In the genomic region with DNA sequence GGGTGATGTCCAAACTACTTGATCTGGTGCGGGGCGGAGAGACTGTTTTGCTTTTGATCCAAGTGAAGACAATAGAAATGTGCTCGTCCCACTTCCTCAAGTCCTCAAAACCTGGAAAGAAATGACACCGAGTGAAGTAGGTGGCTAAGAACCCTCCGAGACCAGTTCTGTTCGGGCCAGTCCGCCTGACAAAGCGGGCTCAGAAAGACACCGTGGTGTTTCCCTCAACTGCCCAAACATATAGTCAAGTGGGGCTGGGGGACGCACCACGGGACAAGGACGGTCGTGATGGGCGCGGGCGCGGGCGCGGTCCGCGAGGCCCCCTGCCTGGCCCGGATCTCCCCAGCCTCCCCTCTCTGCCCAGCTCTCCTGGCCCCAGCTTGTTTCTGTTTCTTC, we compare ENCODE assay signal across 8 cellular contexts. TPM values are rescaled to one million over a fixed set of nuclear protein-coding genes. Genes with fewer than 3 reads are reported as not detected.
A peak's percentile ranks its signal among the peaks of the same experiment; 100 is the strongest.
DNase-seq lines count a peak whose midpoint lies in the region; ATAC-seq and TF ChIP-seq lines count a peak whose summit lies in the region.

No MANE protein-coding gene starts in this region.

- peak overlapping the region; percentile 40 for H2AFZ ChIP-seq in neural progenitor cell (replicated peaks)

- peaks cover 22% of the 10 kb centered on the region for H3K4me1 Mint-ChIP-seq in T-helper 17 cell
- H3K4me1 Mint-ChIP-seq in neural progenitor cell: peaks cover 40% of the 10 kb centered on the region

- H3K4me1 ChIP-seq in right atrium auricular region (peaks cover 0 to 21% of the 10 kb centered on the region in 2 donors), neural progenitor cell (peaks cover 23% of the 10 kb centered on the region)

- H3K4me3 ChIP-seq in right atrium auricular region (peak overlapping the region; percentile 81 to 88), neural progenitor cell (peak overlapping the region; percentile 72)

- no peaks in the 10 kb centered on the region for H3K9me3 Mint-ChIP-seq in neural progenitor cell

- no peaks in the 10 kb centered on the region for H3K36me3 Mint-ChIP-seq in T-helper 17 cell (ENCODE audit: low read depth)
- H3K36me3 Mint-ChIP-seq in neural progenitor cell: no peaks in the 10 kb centered on the region

- H3K27ac ChIP-seq in right atrium auricular region (peak overlapping the region; percentile 93 to 97), epithelial cell of prostate (peak overlapping the region; percentile 100), neural progenitor cell (no peak overlapping the region)

- TF ChIP-seq CTCF in right atrium auricular region (IDR thresholded peaks at IDR 0.05): peak in 1 of 2 donors; percentile 19
- TF ChIP-seq CTCF in neural progenitor cell (IDR thresholded peaks at IDR 0.05): no peak

- H3K9ac ChIP-seq in neural progenitor cell: no peak overlapping the region

- intact Hi-C loops in Right ventricle myocardium superior (cut with DNase I): loop anchor here (10.0 kb wide), 3 partner anchors 215 to 405 kb away; no protein-coding TSS in a partner anchor

- ATAC-seq in Right ventricle myocardium superior (ENCODE audit: poor library complexity) (no peak), T-helper 17 cell (no peak), HG03354 (IDR thresholded peaks at IDR 0.05; ENCODE audit: poor library complexity, severe bottlenecking, unreplicated experiment) (no peak), HG03139 (IDR thresholded peaks at IDR 0.05; ENCODE audit: unreplicated experiment) (no peak)

- H3F3A ChIP-seq in neural progenitor cell (ENCODE audit: low read depth): peaks cover 31% of the 10 kb centered on the region

- DNase-seq in right atrium auricular region (ENCODE audit: low spot score) (no peak), Right ventricle myocardium superior (no peak), T-helper 17 cell (peak in 2 of 3 donors; percentile 15 to 18), epithelial cell of prostate (ENCODE audit: low read depth, low spot score) (no peak), neural progenitor cell (ENCODE audit: low spot score) (peak; percentile 47), epidermal melanocyte (ENCODE audit: insufficient read length, low spot score) (no peak)

- H4K20me1 ChIP-seq in neural progenitor cell (ENCODE audit: low read depth): peaks cover 13% of the 10 kb centered on the region

- H3K27me3 Mint-ChIP-seq in T-helper 17 cell: no peaks in the 10 kb centered on the region
- peaks cover 6% of the 10 kb centered on the region for H3K27me3 Mint-ChIP-seq in neural progenitor cell (ENCODE audit: insufficient read depth, low read depth)

- H3K27me3 ChIP-seq in right atrium auricular region (no peaks in the 10 kb centered on the region), neural progenitor cell (peaks cover 29% of the 10 kb centered on the region)

- H3K79me2 ChIP-seq in neural progenitor cell (ENCODE audit: low read depth): peaks cover 19% of the 10 kb centered on the region

- H3K4me3 Mint-ChIP-seq in T-helper 17 cell (peak overlapping the region; percentile 94), neural progenitor cell (peak overlapping the region; percentile 98)

- H3K4me2 ChIP-seq in neural progenitor cell: peak overlapping the region; percentile 100

- H3K27ac Mint-ChIP-seq in T-helper 17 cell: peak overlapping the region; percentile 98
- H3K27ac Mint-ChIP-seq in neural progenitor cell: peak overlapping the region; percentile 12

- H3K36me3 ChIP-seq in right atrium auricular region: no peaks in the 10 kb centered on the region
- no peaks in the 10 kb centered on the region for H3K36me3 ChIP-seq in neural progenitor cell

- H3K9me3 ChIP-seq in right atrium auricular region: no peaks in the 10 kb centered on the region
- no peaks in the 10 kb centered on the region for H3K9me3 ChIP-seq in T-helper 17 cell (ENCODE audit: control insufficient read depth, low read length, poor library complexity, severe bottlenecking)
- no peaks in the 10 kb centered on the region for H3K9me3 ChIP-seq in neural progenitor cell (ENCODE audit: low read depth)

RNA-seq across cellular contexts. Expression of a gene that starts 1.6 kb away (rescaled TPM):
- 10 to 100 TPM in 1 of 2 donors, 1 to 10 TPM in 1; 6.7 to 22.2 TPM for total RNA-seq in right atrium auricular region
- 6.6 TPM for total RNA-seq in Right ventricle myocardium superior
- total RNA-seq in T-helper 17 cell: 10 to 100 TPM; 22.2 to 23.6 TPM
- 1.1 and 1.2 TPM in 2 replicates for total RNA-seq in neural progenitor cell (ENCODE audit: low replicate concordance)

RNA-seq across cellular contexts. Expression of a gene that starts 54.5 kb away (rescaled TPM):
- 100 to 1,000 TPM; 255 to 332 TPM for total RNA-seq in right atrium auricular region
- total RNA-seq in Right ventricle myocardium superior: 263 TPM
- total RNA-seq in T-helper 17 cell: 100 to 1,000 TPM; 672 to 731 TPM
- 907 and 1,539 TPM in 2 replicates for total RNA-seq in neural progenitor cell (ENCODE audit: low replicate concordance)

Comparison
In these comparisons a context has a peak if more than half of its experiments do, and no peak if none do; other contexts are left out.
1. DNase-seq: peak in T-helper 17 cell (2 of 3) and neural progenitor cell (single experiment); none in right atrium auricular region (single experiment), Right ventricle myocardium superior (single experiment), epithelial cell of prostate (single experiment) and epidermal melanocyte (single experiment).